In the genomic region with DNA sequence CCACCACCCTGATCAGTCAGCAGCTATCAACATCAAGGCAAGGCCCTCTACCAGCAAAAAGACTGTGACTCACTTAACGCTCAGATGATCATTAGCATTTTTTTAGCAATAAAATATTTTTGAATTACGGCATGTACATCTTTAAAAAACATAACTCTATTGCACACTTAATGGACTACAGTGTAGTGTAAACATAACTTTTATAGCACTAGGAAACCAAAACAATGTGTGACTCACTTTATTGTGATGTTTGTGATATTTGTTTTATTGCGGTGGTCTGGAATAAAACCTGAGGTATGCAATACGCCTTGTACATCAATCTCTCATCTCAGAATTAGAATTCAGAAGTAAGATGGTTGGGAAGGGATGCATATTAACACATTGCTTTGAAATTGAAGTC, we compare ENCODE assay signal across 21 cellular contexts.
"Had no signal": no experiment of that assay in that cellular context is flagged by ENCODE, and none has a peak within 500 bp of the region (broad histone marks: within the 10 kb centered on the region; RNA-seq: fewer than 3 reads in every experiment).

No MANE protein-coding gene starts in this region.

- H3K4me3 ChIP-seq: lower lobe of right lung, mucosa of descending colon, spleen, upper lobe of left lung had no signal

- H3K27me3 ChIP-seq: upper lobe of left lung had no signal

- H3K4me1 ChIP-seq: foreskin keratinocyte, lower lobe of right lung had no signal

- H3K36me3 ChIP-seq: lower lobe of right lung, spleen, upper lobe of left lung had no signal

- DNase-seq: activated CD4-positive, alpha-beta memory T cell treated with anti-CD3 and anti-CD28 coated beads, Interleukin-2, amount 10 ng/mL, durations not matched to agents 7 days and 5 days; activated CD4-positive, alpha-beta T cell treated with anti-CD3 and anti-CD28 coated beads, Interleukin-2, amount 10 ng/mL, durations not matched to agents 24 days and 14 days; activated effector memory CD4-positive, alpha-beta T cell treated with Interleukin-2 at 50 U/mL for 16 hours; activated naive CD4-positive, alpha-beta T cell treated with anti-CD3 and anti-CD28 coated beads for 36 hours; activated naive CD8-positive, alpha-beta T cell treated with anti-CD3 and anti-CD28 coated beads, Interleukin-2, amount 10 ng/mL, durations not matched to agents 7 days and 5 days; activated T-cell treated with anti-CD3 and anti-CD28 coated beads, Interleukin-2, amount 50 U/mL, for 72 hours; amygdala; cerebellar nuclear complex; cortex of kidney; endodermal cell; foreskin keratinocyte; lower lobe of right lung; mesendoderm; mucosa of descending colon; naive B cell; nucleus accumbens; posterior cingulate gyrus; stimulated activated CD4-positive, alpha-beta T cell treated with anti-CD3 and anti-CD28 coated beads, Interleukin-4, amount 100 ng/mL, for 4 hours; stimulated activated naive CD8-positive, alpha-beta T cell treated with anti-CD3 and anti-CD28 coated beads, Interleukin-15, Interleukin-2, amounts not matched to agents 100 U/mL and 50 U/mL, for 24 hours; upper lobe of left lung had no signal

- H3K9me3 ChIP-seq: lower lobe of right lung, mucosa of descending colon, upper lobe of left lung had no signal

- H3K27ac ChIP-seq: foreskin keratinocyte, lower lobe of right lung, spleen, upper lobe of left lung had no signal
